20 cellular contexts compared by ENCODE assay signal in genomic region chr4:78331965-78332364, GRCh38.
"Had no signal": no experiment of that assay in that cellular context is flagged by ENCODE, and none has a peak within 500 bp of the region (broad histone marks: within the 10 kb centered on the region; RNA-seq: fewer than 3 reads in every experiment).

No MANE protein-coding gene starts in this region.

- H3K4me1 Mint-ChIP-seq: central memory CD8-positive, alpha-beta T cell; stimulated activated memory B cell treated with anti-CD40 and anti-IgM and Interleukin-4, amounts not matched to agents 10 μg/mL and 1 μg/mL and 100 μg/mL, for 72 hours; stimulated activated naive CD8-positive, alpha-beta T cell treated with anti-CD3 and anti-CD28 coated beads, Interleukin-15, amount 100 ng/mL, for 72 hours had no signal

- H3K27me3 Mint-ChIP-seq: central memory CD8-positive, alpha-beta T cell had no signal

- DNase-seq: cortex of kidney; dorsolateral prefrontal cortex; effector memory CD4-positive, alpha-beta T cell; glutamatergic neuron; mammary epithelial cell; midbrain; spleen; stimulated activated CD4-positive, alpha-beta T cell treated with anti-CD3 and anti-CD28 coated beads, Interleukin-15, amount 100 ng/mL, for 24 hours; stimulated activated CD4-positive, alpha-beta T cell treated with anti-CD3 and anti-CD28 coated beads, Interleukin-1b, Interleukin-23, amount 100 ng/mL, for 48 hours; stimulated activated CD4-positive, alpha-beta T cell treated with anti-CD3 and anti-CD28 coated beads, Interleukin-4, amount 100 ng/mL, for 24 hours; stimulated activated naive CD8-positive, alpha-beta T cell treated with anti-CD3 and anti-CD28 coated beads, Interleukin-15, amount 100 ng/mL, for 72 hours; transverse colon had no signal

- H3K27ac ChIP-seq: dorsolateral prefrontal cortex, esophagus muscularis mucosa, gastroesophageal sphincter, spleen, thoracic aorta, transverse colon had no signal

- ATAC-seq: gastroesophageal sphincter; left lobe of liver; sciatic nerve; stimulated activated memory B cell treated with anti-CD40 and anti-IgM and Interleukin-4, amounts not matched to agents 10 μg/mL and 1 μg/mL and 100 μg/mL, for 72 hours; stimulated activated naive CD8-positive, alpha-beta T cell treated with anti-CD3 and anti-CD28 coated beads, Interleukin-15, amount 100 ng/mL, for 72 hours had no signal

- H3K4me1 ChIP-seq: gastroesophageal sphincter, spleen had no signal

- H3K9me3 ChIP-seq: esophagus muscularis mucosa, gastroesophageal sphincter, thoracic aorta, transverse colon had no signal

- H3K4me3 ChIP-seq: dorsolateral prefrontal cortex, esophagus muscularis mucosa, gastroesophageal sphincter, spleen, thoracic aorta, transverse colon had no signal

- H3K27me3 ChIP-seq: dorsolateral prefrontal cortex, esophagus muscularis mucosa, gastroesophageal sphincter, spleen, transverse colon had no signal

- H3K9me3 Mint-ChIP-seq: central memory CD8-positive, alpha-beta T cell; stimulated activated memory B cell treated with anti-CD40 and anti-IgM and Interleukin-4, amounts not matched to agents 10 μg/mL and 1 μg/mL and 100 μg/mL, for 72 hours; stimulated activated naive CD8-positive, alpha-beta T cell treated with anti-CD3 and anti-CD28 coated beads, Interleukin-15, amount 100 ng/mL, for 72 hours had no signal

- H3K36me3 ChIP-seq: esophagus muscularis mucosa, gastroesophageal sphincter, spleen, thoracic aorta, transverse colon had no signal

- H3K36me3 Mint-ChIP-seq: natural killer cell treated with Interleukin-12 subunit alpha and Interleukin-12 subunit beta and Interleukin-15 and Interleukin-18, amount 100 ng/mL, for 72 hours; stimulated activated memory B cell treated with anti-CD40 and anti-IgM and Interleukin-4, amounts not matched to agents 10 μg/mL and 1 μg/mL and 100 μg/mL, for 72 hours had no signal

- H3K4me3 Mint-ChIP-seq: central memory CD8-positive, alpha-beta T cell; natural killer cell treated with Interleukin-12 subunit alpha and Interleukin-12 subunit beta and Interleukin-15 and Interleukin-18, amount 100 ng/mL, for 72 hours; stimulated activated memory B cell treated with anti-CD40 and anti-IgM and Interleukin-4, amounts not matched to agents 10 μg/mL and 1 μg/mL and 100 μg/mL, for 72 hours; stimulated activated naive CD8-positive, alpha-beta T cell treated with anti-CD3 and anti-CD28 coated beads, Interleukin-15, amount 100 ng/mL, for 72 hours had no signal

- H3K27ac Mint-ChIP-seq: natural killer cell treated with Interleukin-12 subunit alpha and Interleukin-12 subunit beta and Interleukin-15 and Interleukin-18, amount 100 ng/mL, for 72 hours; stimulated activated memory B cell treated with anti-CD40 and anti-IgM and Interleukin-4, amounts not matched to agents 10 μg/mL and 1 μg/mL and 100 μg/mL, for 72 hours; stimulated activated naive CD8-positive, alpha-beta T cell treated with anti-CD3 and anti-CD28 coated beads, Interleukin-15, amount 100 ng/mL, for 72 hours had no signal
